ENCODE assay signal across 34 cellular contexts in the genomic region with DNA sequence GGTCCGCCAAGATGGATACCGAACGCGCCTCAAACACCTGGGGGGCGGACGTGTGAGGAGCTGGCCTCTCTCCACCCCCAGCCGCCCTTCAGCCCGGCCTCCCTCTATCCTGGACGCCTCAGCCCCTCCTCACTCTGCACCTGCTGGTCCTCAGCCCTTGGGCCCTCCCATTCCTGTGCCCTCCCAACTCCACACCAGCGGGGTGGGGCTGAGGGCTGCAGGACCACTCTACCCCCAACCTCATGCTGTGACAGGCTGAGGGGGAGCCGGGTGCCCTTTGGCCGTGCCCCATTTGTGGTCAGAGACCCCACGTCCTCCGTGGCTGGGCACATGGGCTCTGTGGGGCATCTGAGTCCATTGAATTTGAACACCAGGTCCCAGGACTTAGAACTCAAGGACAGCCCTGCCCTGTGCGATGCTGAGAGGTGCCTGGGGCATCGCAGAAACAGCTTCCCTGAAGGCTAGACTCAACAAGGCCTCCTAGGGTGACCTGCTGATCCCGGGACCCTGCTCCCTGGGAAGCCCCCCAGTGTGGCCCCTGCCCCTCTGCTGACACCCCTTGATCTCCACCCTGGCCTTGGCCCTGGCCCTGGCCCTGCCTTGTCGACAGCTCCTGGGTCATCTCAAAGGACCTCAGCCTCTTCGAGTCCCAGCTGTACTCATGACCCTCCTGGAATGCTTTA.
DNase-seq lines count a peak whose midpoint lies in the region; ATAC-seq lines count a peak whose summit lies in the region.
"Had no signal": no experiment of that assay in that cellular context is flagged by ENCODE, and none has a peak within 500 bp of the region (broad histone marks: within the 10 kb centered on the region; RNA-seq: fewer than 3 reads in every experiment).

No MANE protein-coding gene starts in this region.

- H3K36me3 ChIP-seq in Karpas-422 (ENCODE audit: insufficient read depth, low read length): no peaks in the 10 kb centered on the region
- H3K36me3 ChIP-seq: heart left ventricle, lower lobe of right lung, prostate gland, right lobe of liver, spleen, tibial nerve had no signal

- no peaks in the 10 kb centered on the region for H3K4me1 ChIP-seq in Karpas-422 (ENCODE audit: low read length)
- H3K4me1 ChIP-seq: prostate gland, right lobe of liver, spleen had no signal

- no peak overlapping the region for H2AFZ ChIP-seq in Karpas-422 (ENCODE audit: low read length)
- H2AFZ ChIP-seq: PC-9 had no signal

- ATAC-seq in left colon (no peak), GM21717 (IDR thresholded peaks at IDR 0.05; ENCODE audit: unreplicated experiment) (no peak)
- ATAC-seq: lower lobe of right lung had no signal

- no peak overlapping the region for H3K27ac ChIP-seq in Karpas-422 (ENCODE audit: low read length)
- H3K27ac ChIP-seq: dorsolateral prefrontal cortex, heart left ventricle, lower lobe of right lung, PC-9, prostate gland, right lobe of liver, spleen, tibial nerve had no signal

- no peaks in the 10 kb centered on the region for H3K27me3 ChIP-seq in Karpas-422 (ENCODE audit: low read length)
- H3K27me3 ChIP-seq: right lobe of liver had no signal

- intact Hi-C loops in activated naive CD4-positive, alpha-beta T cell treated with anti-CD3 and anti-CD28 coated beads for 36 hours (cut with micrococcal nuclease): no loop called here
- intact Hi-C loops in left colon (cut with DNase I, micrococcal nuclease): no loop called here

- H3K4me3 ChIP-seq in Karpas-422 (ENCODE audit: low read length): no peak overlapping the region
- H3K4me3 ChIP-seq: dorsolateral prefrontal cortex, heart left ventricle, lower lobe of right lung, PC-9, prostate gland, right lobe of liver, spleen, tibial nerve had no signal

- peaks cover 11% of the 10 kb centered on the region for H3K4me1 Mint-ChIP-seq in activated naive CD4-positive, alpha-beta T cell treated with anti-CD3 and anti-CD28 coated beads, Interleukin-2, amount 50 U/mL, for 24 hours
- H3K4me1 Mint-ChIP-seq in activated naive CD4-positive, alpha-beta T cell treated with anti-CD3 and anti-CD28 coated beads for 36 hours (ENCODE audit: low read depth): peaks cover 3% of the 10 kb centered on the region
- peaks cover 68 to 75% of the 10 kb centered on the region in 2 donors for H3K4me1 Mint-ChIP-seq in immature natural killer cell

- no peaks in the 10 kb centered on the region for H3K9me3 ChIP-seq in Karpas-422 (ENCODE audit: low read length)
- H3K9me3 ChIP-seq: Caco-2, heart left ventricle, lower lobe of right lung, prostate gland, right lobe of liver, spleen, tibial nerve had no signal

- no peak overlapping the region for H3K4me2 ChIP-seq in Karpas-422 (ENCODE audit: low read depth, low read length, poor library complexity, severe bottlenecking)
- H3K4me2 ChIP-seq: PC-9 had no signal

- H3K4me3 Mint-ChIP-seq in activated naive CD4-positive, alpha-beta T cell treated with anti-CD3 and anti-CD28 coated beads, Interleukin-2, amount 50 U/mL, for 24 hours: peak overlapping the region; percentile 30
- H3K4me3 Mint-ChIP-seq in activated naive CD4-positive, alpha-beta T cell treated with anti-CD3 and anti-CD28 coated beads for 36 hours: no peak overlapping the region
- H3K4me3 Mint-ChIP-seq in immature natural killer cell: peak overlapping the region in 3 of 5 donors; percentile 12 to 36 (median 14)
- H3K4me3 Mint-ChIP-seq: brain had no signal

- H3K79me2 ChIP-seq in Karpas-422 (ENCODE audit: low read length): no peaks in the 10 kb centered on the region

- H3K27me3 Mint-ChIP-seq in activated naive CD4-positive, alpha-beta T cell treated with anti-CD3 and anti-CD28 coated beads, Interleukin-2, amount 50 U/mL, for 24 hours: peaks cover 2% of the 10 kb centered on the region
- H3K27me3 Mint-ChIP-seq in activated naive CD4-positive, alpha-beta T cell treated with anti-CD3 and anti-CD28 coated beads for 36 hours (ENCODE audit: low read depth): no peaks in the 10 kb centered on the region
- peaks cover 37 to 50% (median 47%) of the 10 kb centered on the region in 3 donors for H3K27me3 Mint-ChIP-seq in immature natural killer cell (ENCODE audit: low read depth in 3 of 3)

- no peak for DNase-seq in activated naive CD4-positive, alpha-beta T cell treated with anti-CD3 and anti-CD28 coated beads for 36 hours
- DNase-seq in Karpas-422 (peak; percentile 38), immature natural killer cell (no peak), D341Med (ENCODE audit: low spot score) (no peak), OCI-M1 (lab: John Stamatoyannopoulos, UW) (no peak), left colon (no peak)
- DNase-seq: activated CD4-positive, CD25-positive, alpha-beta regulatory T cell treated with anti-CD3 and anti-CD28 coated beads, Interleukin-2, amount 50 U/mL, for 72 hours; activated naive CD4-positive, alpha-beta T cell; C1 segment of cervical spinal cord; Caco-2; cerebellar nuclear complex; DMS79; dorsolateral prefrontal cortex; foreskin melanocyte; GDM1; lower lobe of right lung; midbrain; naive B cell; NCI-H1436; NCI-H2081 treated with DMSO at 0.1 percent for 48 hours; NCI-H2227 treated with DMSO at 0.1 percent for 48 hours; nucleus accumbens; PC-9; right lobe of liver; SHP77; spleen; stimulated activated CD4-positive, alpha-beta T cell treated with anti-CD3 and anti-CD28 coated beads, Interleukin-2, amount 100 ng/mL, for 24 hours; stimulated activated CD8-positive, alpha-beta memory T cell treated with anti-CD3 and anti-CD28 coated beads, Interleukin-4, amount 100 ng/mL, for 48 hours had no signal

- CTCF ChIA-PET in activated naive CD4-positive, alpha-beta T cell treated with anti-CD3 and anti-CD28 coated beads for 36 hours (lab: Charles Lee): no interaction called here

- H4K20me1 ChIP-seq in Karpas-422 (ENCODE audit: insufficient read depth, low read depth, low read length): no peaks in the 10 kb centered on the region

- no peaks in the 10 kb centered on the region for H3K9me3 Mint-ChIP-seq in activated naive CD4-positive, alpha-beta T cell treated with anti-CD3 and anti-CD28 coated beads, Interleukin-2, amount 50 U/mL, for 24 hours
- H3K9me3 Mint-ChIP-seq in activated naive CD4-positive, alpha-beta T cell treated with anti-CD3 and anti-CD28 coated beads for 36 hours: peaks cover 3% of the 10 kb centered on the region
- H3K9me3 Mint-ChIP-seq in immature natural killer cell: peaks cover 3 to 17% (median 7%) of the 10 kb centered on the region in 6 donors

- no peaks in the 10 kb centered on the region for H3K9me2 ChIP-seq in Karpas-422 (replicated peaks; ENCODE audit: insufficient read depth, low read length)

- H3K9ac ChIP-seq in Karpas-422 (ENCODE audit: low read length): no peak overlapping the region

- H3K36me3 Mint-ChIP-seq in activated naive CD4-positive, alpha-beta T cell treated with anti-CD3 and anti-CD28 coated beads, Interleukin-2, amount 50 U/mL, for 24 hours: no peaks in the 10 kb centered on the region
- H3K36me3 Mint-ChIP-seq in activated naive CD4-positive, alpha-beta T cell treated with anti-CD3 and anti-CD28 coated beads for 36 hours (ENCODE audit: low read depth): no peaks in the 10 kb centered on the region
- H3K36me3 Mint-ChIP-seq in immature natural killer cell: no peaks in the 10 kb centered on the region
- H3K36me3 Mint-ChIP-seq: brain, naive B cell had no signal

- no peak overlapping the region for H3K27ac Mint-ChIP-seq in activated naive CD4-positive, alpha-beta T cell treated with anti-CD3 and anti-CD28 coated beads, Interleukin-2, amount 50 U/mL, for 24 hours
- H3K27ac Mint-ChIP-seq in activated naive CD4-positive, alpha-beta T cell treated with anti-CD3 and anti-CD28 coated beads for 36 hours: no peak overlapping the region
- H3K27ac Mint-ChIP-seq in immature natural killer cell: peak overlapping the region in 2 of 6 donors; percentile 44 to 85
